In genomic region chr16:5838071-5838470, GRCh38 we compare ENCODE assay signal across 31 cellular contexts.
"Had no signal": no experiment of that assay in that cellular context is flagged by ENCODE, and none has a peak within 500 bp of the region (broad histone marks: within the 10 kb centered on the region; RNA-seq: fewer than 3 reads in every experiment).

No MANE protein-coding gene starts in this region.

- H3K4me2 ChIP-seq: KMS-11, PC-9, SK-N-SH had no signal

- H3K4me3 ChIP-seq: PC-9, SJSA1 had no signal

- H3K9me2 ChIP-seq: SK-N-SH had no signal

- H3K4me1 ChIP-seq: SJSA1 had no signal

- H3K36me3 ChIP-seq: SJSA1 had no signal

- H3K27ac ChIP-seq: KMS-11, PC-9, RWPE1, SJSA1 had no signal

- H3K9me3 ChIP-seq: SJSA1, SK-N-SH had no signal

- H3K9ac ChIP-seq: KMS-11, SK-N-SH had no signal

- DNase-seq: Karpas-422, KBM-7, NCI-H1048, NCI-H1092 treated with DMSO at 0.1 percent for 48 hours, NCI-H1105 treated with DMSO at 0.1 percent for 48 hours, NCI-H1417, NCI-H1436, NCI-H146, NCI-H1694, NCI-H187, NCI-H1930, NCI-H2029 treated with DMSO at 0.1 percent for 48 hours, NCI-H2081 treated with DMSO at 0.1 percent for 48 hours, NCI-H2107, NCI-H2171, NCI-H226, NCI-H446 treated with DMSO at 0.1 percent for 48 hours, NCI-H510A, NCI-H524, NCI-H526, NCI-H69, NCI-H748 treated with DMSO at 0.1 percent for 48 hours, NCI-H82, PC-9, SHP77 treated with DMSO at 0.1 percent for 48 hours, SK-N-SH had no signal

- H2AFZ ChIP-seq: PC-9 had no signal

- ATAC-seq: Panc1, Right ventricle myocardium inferior had no signal

- H3K27me3 ChIP-seq: SJSA1 had no signal
